ENCODE assay signal across 16 cellular contexts in genomic region chr13:98276486-98276885, GRCh38.
DNase-seq lines count a peak whose midpoint lies in the region; ATAC-seq and TF ChIP-seq lines count a peak whose summit lies in the region.
"Had no signal": no experiment of that assay in that cellular context is flagged by ENCODE, and none has a peak within 500 bp of the region (broad histone marks: within the 10 kb centered on the region; RNA-seq: fewer than 3 reads in every experiment).

No MANE protein-coding gene starts in this region.

- H3K27me3 Mint-ChIP-seq in brain (no peaks in the 10 kb centered on the region), mesothelial cell of epicardium (ENCODE audit: low read depth) (no peaks in the 10 kb centered on the region)

- in situ Hi-C loops in GM23248 (cut with MboI), result no loop called here

- H3K4me1 ChIP-seq in GM23248 (ENCODE audit: insufficient read depth), result peaks cover 19% of the 10 kb centered on the region
- H3K4me1 ChIP-seq in smooth muscle cell (ENCODE audit: low read depth), result peaks cover 50% of the 10 kb centered on the region

- peaks cover 4% of the 10 kb centered on the region; the same call in 1 of the 2 replicates for H4K20me1 ChIP-seq in GM23248 (ENCODE audit: insufficient read depth)
- no peaks in the 10 kb centered on the region for H4K20me1 ChIP-seq in smooth muscle cell (ENCODE audit: low read depth)

- DNase-seq in GM23248 (no peak), mesothelial cell of epicardium (ENCODE audit: low spot score in 2 of 2, unreplicated experiment in 2 of 2) (no peak), smooth muscle cell (lab: John Stamatoyannopoulos, UW; ENCODE audit: unreplicated experiment) (no peak), NCI-H226 (no peak)
- no peak for DNase-seq in stimulated activated naive CD4-positive, alpha-beta T cell (lab: John Stamatoyannopoulos, UW)
- DNase-seq: Calu3; CD4-positive, alpha-beta T cell; DMS53; KBM-7; NCI-H1694 treated with DMSO at 0.1 percent for 48 hours; NCI-H2107; NCI-H2227 treated with DMSO at 0.1 percent for 48 hours; NCI-H524; SHP77 had no signal

- H3K36me3 Mint-ChIP-seq in brain (no peaks in the 10 kb centered on the region), mesothelial cell of epicardium (no peaks in the 10 kb centered on the region)

- H3K9ac ChIP-seq in GM23248, result no peak overlapping the region
- H3K9ac ChIP-seq in smooth muscle cell (ENCODE audit: low read depth), result no peak overlapping the region

- H3K79me2 ChIP-seq in GM23248 (ENCODE audit: insufficient read depth) (peaks cover 98% of the 10 kb centered on the region), smooth muscle cell (ENCODE audit: low read depth) (peaks cover 78% of the 10 kb centered on the region)

- H3K4me1 Mint-ChIP-seq in brain, result peaks cover 84% of the 10 kb centered on the region
- H3K4me1 Mint-ChIP-seq in mesothelial cell of epicardium, result peaks cover 55% of the 10 kb centered on the region

- H3K9me3 Mint-ChIP-seq in brain (no peaks in the 10 kb centered on the region), mesothelial cell of epicardium (no peaks in the 10 kb centered on the region)
- H3K9me3 Mint-ChIP-seq: CD4-positive, alpha-beta T cell had no signal

- H3K4me2 ChIP-seq in GM23248 (ENCODE audit: unreplicated experiment) (no peak overlapping the region), smooth muscle cell (no peak overlapping the region)

- no peak overlapping the region for H3K4me3 ChIP-seq in GM23248
- H3K4me3 ChIP-seq in smooth muscle cell, result no peak overlapping the region

- H3K9me3 ChIP-seq in GM23248 (ENCODE audit: low read depth) (no peaks in the 10 kb centered on the region), smooth muscle cell (replicated peaks; ENCODE audit: low read depth) (no peaks in the 10 kb centered on the region)

- TF ChIP-seq CTCF in brain (conservative IDR thresholded peaks at IDR 0.05) (no peak), mesothelial cell of epicardium (IDR thresholded peaks at IDR 0.05; ENCODE audit: unreplicated experiment) (no peak), smooth muscle cell (IDR thresholded peaks at IDR 0.05; ENCODE audit: borderline replicate concordance, insufficient read depth, poor library complexity, severe bottlenecking) (no peak)

- no peaks in the 10 kb centered on the region for H3K36me3 ChIP-seq in GM23248 (ENCODE audit: low read depth)
- no peaks in the 10 kb centered on the region for H3K36me3 ChIP-seq in smooth muscle cell (ENCODE audit: low read depth)

- H3K27ac Mint-ChIP-seq in brain, result peak overlapping the region; percentile 33 to 90 (median 80)
- peak overlapping the region; percentile 85 for H3K27ac Mint-ChIP-seq in mesothelial cell of epicardium
- H3K27ac Mint-ChIP-seq: CD4-positive, alpha-beta T cell had no signal

- no peaks in the 10 kb centered on the region for H3K27me3 ChIP-seq in GM23248 (replicated peaks; ENCODE audit: insufficient read depth)
- H3K27me3 ChIP-seq in smooth muscle cell (ENCODE audit: low read depth), result no peaks in the 10 kb centered on the region

- H3K27ac ChIP-seq in GM23248 (peak overlapping the region; percentile 1; the same call in 1 of the 2 replicates), smooth muscle cell (ENCODE audit: low read depth) (peak overlapping the region; percentile 85)

- H2AFZ ChIP-seq in GM23248 (no peak overlapping the region), smooth muscle cell (ENCODE audit: low read depth) (no peak overlapping the region)

- H3F3A ChIP-seq in GM23248 (ENCODE audit: insufficient read depth), result peaks cover 7% of the 10 kb centered on the region; the same call in 1 of the 2 replicates
- H3F3A ChIP-seq in smooth muscle cell (ENCODE audit: low read depth), result peaks cover 25% of the 10 kb centered on the region

- no peak for ATAC-seq in GM21381 (IDR thresholded peaks at IDR 0.05; ENCODE audit: unreplicated experiment)

- 79 to 83% methylated on average over 3 of the region's 3 CpGs for WGBS in GM23248 (ENCODE audit: low coverage in 1 of 2, low lambda C conversion rate in 2 of 2, missing lambda C conversion rate in 2 of 2), 2 experiments
- 76% methylated on average over 3 of the region's 3 CpGs for WGBS in smooth muscle cell (ENCODE audit: low lambda C conversion rate)

- no peaks in the 10 kb centered on the region for H3K9me2 ChIP-seq in GM23248 (ENCODE audit: insufficient read depth)

- H3K4me3 Mint-ChIP-seq in brain (no peak overlapping the region), mesothelial cell of epicardium (no peak overlapping the region)
- H3K4me3 Mint-ChIP-seq: CD4-positive, alpha-beta T cell had no signal
